Comparison of ENCODE assay signal across 21 cellular contexts in genomic region chr2:120235681-120236080, GRCh38.
"Had no signal": no experiment of that assay in that cellular context is flagged by ENCODE, and none has a peak within 500 bp of the region (broad histone marks: within the 10 kb centered on the region; RNA-seq: fewer than 3 reads in every experiment).

No MANE protein-coding gene starts in this region.

- H3K4me1 ChIP-seq: pancreas had no signal

- H3K36me3 ChIP-seq: colonic mucosa, gastrocnemius medialis, lower lobe of right lung, neutrophil, pancreas, thoracic aorta, tibial nerve, upper lobe of left lung had no signal

- H3K9me3 Mint-ChIP-seq: natural killer cell; stimulated activated memory B cell treated with anti-CD40 and anti-IgM and Interleukin-4, amounts not matched to agents 10 μg/mL and 1 μg/mL and 100 μg/mL, for 72 hours had no signal

- H3K4me3 ChIP-seq: colonic mucosa, gastrocnemius medialis, lower lobe of right lung, pancreas, smooth muscle cell, thoracic aorta, tibial nerve, upper lobe of left lung had no signal

- H3K36me3 Mint-ChIP-seq: natural killer cell; stimulated activated memory B cell treated with anti-CD40 and anti-IgM and Interleukin-4, amounts not matched to agents 10 μg/mL and 1 μg/mL and 100 μg/mL, for 72 hours had no signal

- H3K27ac Mint-ChIP-seq: natural killer cell; progenitor cell of endocrine pancreas; stimulated activated memory B cell treated with anti-CD40 and anti-IgM and Interleukin-4, amounts not matched to agents 10 μg/mL and 1 μg/mL and 100 μg/mL, for 72 hours had no signal

- H3K4me3 Mint-ChIP-seq: natural killer cell; stimulated activated memory B cell treated with anti-CD40 and anti-IgM and Interleukin-4, amounts not matched to agents 10 μg/mL and 1 μg/mL and 100 μg/mL, for 72 hours had no signal

- H3K9me3 ChIP-seq: colonic mucosa, gastrocnemius medialis, lower lobe of right lung, neutrophil, pancreas, thoracic aorta, tibial nerve, upper lobe of left lung had no signal

- ATAC-seq: esophagus mucosa; gastrocnemius medialis; left ventricle myocardium superior; lower lobe of right lung; natural killer cell; sciatic nerve; stimulated activated memory B cell treated with anti-CD40 and anti-IgM and Interleukin-4, amounts not matched to agents 10 μg/mL and 1 μg/mL and 100 μg/mL, for 72 hours; stimulated activated naive CD8-positive, alpha-beta T cell treated with anti-CD3 and anti-CD28 coated beads, Interleukin-15, Interleukin-2, amounts not matched to agents 100 U/mL and 50 U/mL, for 24 hours had no signal

- H3K27me3 ChIP-seq: colonic mucosa, gastrocnemius medialis, pancreas, upper lobe of left lung had no signal

- H3K27me3 Mint-ChIP-seq: stimulated activated memory B cell treated with anti-CD40 and anti-IgM and Interleukin-4, amounts not matched to agents 10 μg/mL and 1 μg/mL and 100 μg/mL, for 72 hours had no signal

- DNase-seq: colonic mucosa; dermis blood vessel endothelial cell; foreskin fibroblast; gastrocnemius medialis; left ventricle myocardium superior; lower lobe of right lung; natural killer cell; stimulated activated CD4-positive, alpha-beta T cell treated with anti-CD3 and anti-CD28 coated beads, Interleukin-2, amount 100 ng/mL, for 24 hours; stimulated activated CD4-positive, alpha-beta T cell treated with anti-CD3 and anti-CD28 coated beads, Interleukin-4, amount 100 ng/mL, for 24 hours; stimulated activated naive CD8-positive, alpha-beta T cell treated with anti-CD3 and anti-CD28 coated beads, Interleukin-15, Interleukin-2, amounts not matched to agents 100 U/mL and 50 U/mL, for 24 hours; upper lobe of left lung had no signal

- H3K27ac ChIP-seq: colonic mucosa, epithelial cell of prostate, gastrocnemius medialis, lower lobe of right lung, neutrophil, pancreas, thoracic aorta, tibial nerve, upper lobe of left lung had no signal
